Comparison of ENCODE assay signal across 15 cellular contexts in the genomic region with DNA sequence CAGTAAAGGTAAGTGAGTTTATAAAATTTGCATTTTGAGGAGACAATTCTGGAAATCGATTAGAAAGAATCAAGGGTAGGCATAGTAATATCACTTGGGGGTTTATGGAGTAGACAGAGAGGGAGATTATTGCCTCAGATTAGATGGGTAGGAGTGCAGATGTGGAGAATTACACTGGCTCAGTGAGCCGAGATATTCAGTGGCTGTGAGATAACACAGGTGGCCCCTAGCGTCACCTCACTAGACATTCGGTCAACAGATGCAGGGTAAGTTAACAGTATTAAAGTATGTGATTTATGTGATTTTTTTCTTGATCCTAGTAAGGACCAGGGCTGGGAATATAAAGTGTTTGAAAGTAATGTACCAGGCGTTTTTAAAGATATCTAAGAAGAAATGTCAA.
DNase-seq lines count a peak whose midpoint lies in the region; ATAC-seq and TF ChIP-seq lines count a peak whose summit lies in the region.
"Had no signal": no experiment of that assay in that cellular context is flagged by ENCODE, and none has a peak within 500 bp of the region (broad histone marks: within the 10 kb centered on the region; RNA-seq: fewer than 3 reads in every experiment).

No MANE protein-coding gene starts in this region.

- H3K4me2 ChIP-seq in OCI-LY1 (ENCODE audit: low read length), result peak overlapping the region; percentile 8; the same call in 1 of the 2 replicates

- H3K9me2 ChIP-seq in OCI-LY1 (ENCODE audit: low read depth, low read length), result no peaks in the 10 kb centered on the region

- H2AFZ ChIP-seq in OCI-LY1 (ENCODE audit: low read length), result 0 out of 2 replicates have a peak overlapping the region, but pooled peaks have one; percentile 1

- H3K4me3 ChIP-seq in OCI-LY1 (ENCODE audit: low read depth, low read length, poor library complexity, severe bottlenecking) (no peak overlapping the region), coronary artery (no peak overlapping the region)

- peaks cover 3% of the 10 kb centered on the region; the same call in 1 of the 2 replicates for H3F3A ChIP-seq in OCI-LY1 (ENCODE audit: insufficient read depth, low read length)

- H3K4me1 ChIP-seq in OCI-LY1 (ENCODE audit: insufficient read depth, low read length, severe bottlenecking), result peaks cover 18% of the 10 kb centered on the region

- TF ChIP-seq CTCF in OCI-LY1 (IDR thresholded peaks at IDR 0.05; ENCODE audit: low read length) (no peak; the same call in 1 of the 2 replicates), coronary artery (IDR thresholded peaks at IDR 0.05) (no peak)

- ATAC-seq in GM18867 (IDR thresholded peaks at IDR 0.05; ENCODE audit: unreplicated experiment), result no peak
- ATAC-seq: CD8-positive, alpha-beta T cell had no signal

- H3K36me3 ChIP-seq in OCI-LY1 (ENCODE audit: insufficient read depth, low read length), result no peaks in the 10 kb centered on the region

- no peak overlapping the region; the same call in 1 of the 2 replicates for H3K9ac ChIP-seq in OCI-LY1 (ENCODE audit: low read length)

- H3K9me3 ChIP-seq in OCI-LY1 (ENCODE audit: low read length), result peaks cover 5% of the 10 kb centered on the region; the same call in 1 of the 2 replicates

- H3K27ac ChIP-seq in OCI-LY1 (ENCODE audit: low read depth, low read length, poor library complexity, severe bottlenecking) (peak overlapping the region; percentile 49), coronary artery (no peak overlapping the region)
- H3K27ac ChIP-seq: 22Rv1 had no signal

- no peaks in the 10 kb centered on the region for H3K27me3 ChIP-seq in OCI-LY1 (ENCODE audit: insufficient read depth, low read length)

- H3K79me2 ChIP-seq in OCI-LY1 (ENCODE audit: insufficient read depth, low read length), result no peaks in the 10 kb centered on the region

- no peaks in the 10 kb centered on the region for H4K20me1 ChIP-seq in OCI-LY1 (ENCODE audit: insufficient read depth, low read length)

- DNase-seq in NCI-H1417 (lab: John Stamatoyannopoulos, UW) (peak in 2 of 3 experiments; percentile 40 to 74), NCI-H1417 treated with DMSO at 0.1 percent for 48 hours (lab: John Stamatoyannopoulos, UW) (no peak), NCI-H146 (lab: John Stamatoyannopoulos, UW) (peak; percentile 57), left kidney (ENCODE audit: low read depth, low spot score) (peak; percentile 60), coronary artery (ENCODE audit: low spot score) (no peak), SKM-1 (lab: John Stamatoyannopoulos, UW; ENCODE audit: unreplicated experiment) (no peak)
- DNase-seq: CD8-positive, alpha-beta T cell; COR-L47; DND-41; GDM1; HCEC 1CT; HFFc6 had no signal

Comparison
In these comparisons a context has a peak if more than half of its experiments do, and no peak if none do; other contexts are left out.
1. DNase-seq: peak in NCI-H1417 (2 of 3), NCI-H146 (single experiment) and left kidney (single experiment); none in NCI-H1417 treated with DMSO at 0.1 percent for 48 hours (single experiment), coronary artery (single experiment) and SKM-1 (single experiment).